Comparison of ENCODE assay signal across 10 cellular contexts in the genomic region with DNA sequence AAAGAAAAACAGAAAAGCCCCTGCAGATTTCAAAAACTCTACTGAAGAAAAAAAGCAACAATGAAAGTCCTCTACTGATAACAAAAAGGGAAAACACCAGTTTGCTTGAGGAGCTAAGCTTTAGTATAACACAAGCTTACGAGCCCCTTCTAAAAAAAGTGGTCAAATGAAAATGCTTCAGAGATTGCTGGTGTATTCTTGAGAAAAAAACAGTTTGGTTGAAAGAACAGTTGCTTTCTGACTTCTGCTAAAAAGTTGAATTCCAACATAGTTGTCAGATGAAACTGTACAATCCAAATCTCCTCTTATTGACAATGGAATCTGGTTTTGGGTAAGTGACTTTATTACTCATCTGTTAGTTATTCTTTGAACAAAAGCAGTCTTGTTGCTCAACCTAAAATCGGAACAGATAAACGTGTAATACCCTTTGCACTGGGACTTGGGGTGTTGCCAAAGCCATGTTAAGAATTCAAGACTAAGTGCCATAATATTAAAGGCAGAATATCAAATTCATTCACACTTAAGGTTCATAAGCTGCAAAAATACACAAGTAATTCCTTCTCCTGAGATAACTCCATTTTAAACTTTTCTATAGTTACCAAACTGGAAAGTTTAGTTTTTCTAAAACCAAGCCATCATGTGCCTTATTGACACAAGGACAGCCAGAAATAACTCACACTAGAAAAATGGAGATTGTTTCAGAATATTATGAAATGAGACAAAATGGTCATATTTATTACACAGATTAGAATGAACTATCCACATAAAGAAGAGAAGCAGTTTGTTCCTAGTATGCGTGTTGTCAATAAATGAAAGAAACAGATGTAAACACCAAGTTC. TPM values are rescaled to one million over a fixed set of nuclear protein-coding genes. Genes with fewer than 3 reads are reported as not detected.
DNase-seq lines count a peak whose midpoint lies in the region; ATAC-seq and TF ChIP-seq lines count a peak whose summit lies in the region.
"Had no signal": no experiment of that assay in that cellular context is flagged by ENCODE, and none has a peak within 500 bp of the region (broad histone marks: within the 10 kb centered on the region; RNA-seq: fewer than 3 reads in every experiment).

No MANE protein-coding gene starts in this region.

- intact Hi-C loops in Caco-2 (cut with micrococcal nuclease; ENCODE audit: unreplicated experiment): loop anchor here (1.0 to 10.0 kb wide), 9 partner anchors 45 to 1566 kb away; a partner anchor contains a TSS

- H3K4me1 Mint-ChIP-seq in Caco-2 (ENCODE audit: low read depth, unreplicated experiment): peaks cover 33% of the 10 kb centered on the region
- H3K4me1 Mint-ChIP-seq in stimulated activated effector memory CD8-positive, alpha-beta T cell treated with anti-CD3 and anti-CD28 coated beads, Interleukin-12 subunit alpha, Interleukin-12 subunit beta, amount 100 ng/mL, for 72 hours: no peaks in the 10 kb centered on the region

- POLR2A ChIA-PET in Caco-2 (lab: Charles Lee): no interaction called here

- H3K4me3 ChIP-seq in Caco-2 (ENCODE audit: low read depth, low read length): no peak overlapping the region
- peak overlapping the region; percentile 56 for H3K4me3 ChIP-seq in coronary artery

- H3K36me3 ChIP-seq in Caco-2 (ENCODE audit: control insufficient read depth, insufficient read depth, low read length): no peaks in the 10 kb centered on the region

- peaks cover 10% of the 10 kb centered on the region for H3K36me3 Mint-ChIP-seq in Caco-2 (ENCODE audit: insufficient read depth, unreplicated experiment)
- H3K36me3 Mint-ChIP-seq in stimulated activated effector memory CD8-positive, alpha-beta T cell treated with anti-CD3 and anti-CD28 coated beads, Interleukin-12 subunit alpha, Interleukin-12 subunit beta, amount 100 ng/mL, for 72 hours: no peaks in the 10 kb centered on the region

- no peaks in the 10 kb centered on the region for H3K9me3 Mint-ChIP-seq in Caco-2 (ENCODE audit: unreplicated experiment)
- H3K9me3 Mint-ChIP-seq in stimulated activated effector memory CD8-positive, alpha-beta T cell treated with anti-CD3 and anti-CD28 coated beads, Interleukin-12 subunit alpha, Interleukin-12 subunit beta, amount 100 ng/mL, for 72 hours: no peaks in the 10 kb centered on the region
- H3K9me3 Mint-ChIP-seq: neural crest cell had no signal

- CTCF ChIA-PET in Caco-2 (lab: Charles Lee): no interaction called here

- BruUV-seq in Caco-2 (replicated peaks; lab: Mats Ljungman, UMichigan): TSS peak; percentile 59

- DNase-seq in Caco-2: peak; percentile 55 to 74
- no peak for DNase-seq in coronary artery (ENCODE audit: low spot score)
- DNase-seq in stimulated activated effector memory CD8-positive, alpha-beta T cell treated with anti-CD3 and anti-CD28 coated beads, Interleukin-12 subunit alpha, Interleukin-12 subunit beta, amount 100 ng/mL, for 72 hours (ENCODE audit: low spot score in 2 of 2): no peak
- no peak for DNase-seq in inferior parietal cortex (ENCODE audit: extremely low spot score)
- DNase-seq in AML-193 (lab: John Stamatoyannopoulos, UW): no peak
- no peak for DNase-seq in activated CD8-positive, alpha-beta memory T cell treated with anti-CD3 and anti-CD28 coated beads, Interleukin-2, amount 50 U/mL, for 48 hours

- peak overlapping the region; percentile 69 to 79 for H3K27ac ChIP-seq in coronary artery

- peaks cover 47% of the 10 kb centered on the region for H3K4me1 ChIP-seq in Caco-2

- H3K4me3 Mint-ChIP-seq in Caco-2 (ENCODE audit: unreplicated experiment): peak overlapping the region; percentile 68
- H3K4me3 Mint-ChIP-seq in stimulated activated effector memory CD8-positive, alpha-beta T cell treated with anti-CD3 and anti-CD28 coated beads, Interleukin-12 subunit alpha, Interleukin-12 subunit beta, amount 100 ng/mL, for 72 hours: peak overlapping the region; percentile 6
- H3K4me3 Mint-ChIP-seq: neural crest cell had no signal

- H3K9me3 ChIP-seq in Caco-2: no peaks in the 10 kb centered on the region

- ATAC-seq in GM19467 (IDR thresholded peaks at IDR 0.05; ENCODE audit: unreplicated experiment) (peak; percentile 34), HG03571 (IDR thresholded peaks at IDR 0.05; ENCODE audit: unreplicated experiment) (peak; percentile 45)
- no peak for ATAC-seq in stimulated activated effector memory CD8-positive, alpha-beta T cell treated with anti-CD3 and anti-CD28 coated beads, Interleukin-12 subunit alpha, Interleukin-12 subunit beta, amount 100 ng/mL, for 72 hours
- ATAC-seq: Panc1 had no signal

- no peaks in the 10 kb centered on the region for H3K27me3 Mint-ChIP-seq in Caco-2 (ENCODE audit: insufficient read depth, unreplicated experiment)

- H3K27ac Mint-ChIP-seq in Caco-2 (ENCODE audit: unreplicated experiment): peak overlapping the region; percentile 98
- H3K27ac Mint-ChIP-seq in stimulated activated effector memory CD8-positive, alpha-beta T cell treated with anti-CD3 and anti-CD28 coated beads, Interleukin-12 subunit alpha, Interleukin-12 subunit beta, amount 100 ng/mL, for 72 hours: peak overlapping the region; percentile 58

- TF ChIP-seq CTCF in Caco-2 (IDR thresholded peaks at IDR 0.05; ENCODE audit: insufficient read depth in 1 of 2, low read depth in 1 of 2, low read length in 1 of 2, severe bottlenecking in 1 of 2, unreplicated experiment in 1 of 2) (no peak), coronary artery (IDR thresholded peaks at IDR 0.05) (no peak)

- H3K27me3 ChIP-seq in Caco-2 (replicated peaks; ENCODE audit: control insufficient read depth, insufficient read depth, low read length): no peaks in the 10 kb centered on the region

RNA-seq across cellular contexts. Expression of a gene that starts 45.3 kb away (rescaled TPM):
- 21.5 and 25.3 TPM in 2 replicates for total RNA-seq in Caco-2 (2022)

Comparison
In these comparisons a context has a peak if more than half of its experiments do, and no peak if none do; other contexts are left out.
1. DNase-seq: peak in Caco-2 (2 of 2); none in coronary artery (single experiment), stimulated activated effector memory CD8-positive, alpha-beta T cell treated with anti-CD3 and anti-CD28 coated beads, Interleukin-12 subunit alpha, Interleukin-12 subunit beta, amount 100 ng/mL, for 72 hours (0 of 2), inferior parietal cortex (single experiment), AML-193 (0 of 2) and activated CD8-positive, alpha-beta memory T cell treated with anti-CD3 and anti-CD28 coated beads, Interleukin-2, amount 50 U/mL, for 48 hours (single experiment).